22 cellular contexts compared by ENCODE assay signal in the genomic region with DNA sequence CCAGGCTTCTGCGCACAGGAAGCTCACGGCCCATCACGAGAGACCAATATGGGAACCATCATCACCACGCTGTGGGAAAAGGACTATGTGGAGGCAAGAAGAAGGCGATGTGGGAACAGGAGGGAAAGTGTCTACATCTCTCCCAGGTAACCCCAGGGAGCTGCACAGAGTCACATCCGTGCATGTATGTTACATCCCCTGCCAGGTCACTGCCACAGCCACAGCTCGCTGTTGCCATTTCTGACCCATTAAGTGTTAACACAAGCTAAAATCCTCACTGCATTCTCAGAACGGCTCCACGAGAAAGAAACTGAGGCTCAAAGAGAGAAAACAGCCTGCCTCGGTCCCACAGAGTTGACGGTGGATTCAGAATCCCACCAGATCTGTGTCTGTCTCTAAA.
"Had no signal": no experiment of that assay in that cellular context is flagged by ENCODE, and none has a peak within 500 bp of the region (broad histone marks: within the 10 kb centered on the region; RNA-seq: fewer than 3 reads in every experiment).

No MANE protein-coding gene starts in this region.

- H3K27me3 ChIP-seq: SJCRH30 had no signal

- H3K4me1 Mint-ChIP-seq: IgD-negative memory B cell had no signal

- H3K4me3 ChIP-seq: K562, SJCRH30 had no signal

- H3K4me3 Mint-ChIP-seq: IgD-negative memory B cell had no signal

- H3K4me2 ChIP-seq: KMS-11 had no signal

- H3K27ac ChIP-seq: KMS-11, SJCRH30 had no signal

- H3K9me3 ChIP-seq: SJCRH30 had no signal

- DNase-seq: Kasumi-1, MM.1S, NCI-H1092 treated with DMSO at 0.1 percent for 48 hours, NCI-H1436, NCI-H187, NCI-H2029, NCI-H2081 treated with DMSO at 0.1 percent for 48 hours, NCI-H2171, NCI-H226, NCI-H446, NCI-H510A, NCI-H524 treated with DMSO at 0.1 percent for 48 hours, NCI-H69, NCI-H774, RPMI8226, SHP77 treated with DMSO at 0.1 percent for 48 hours, SJCRH30 had no signal

- ATAC-seq: HepG2, K562, SK-N-SH treated with all-trans-retinoic acid at 6 μM for 48 hours had no signal

- H3K27ac Mint-ChIP-seq: IgD-negative memory B cell had no signal

- H3K36me3 ChIP-seq: SJCRH30 had no signal
